15 cellular contexts compared by ENCODE assay signal in the genomic region with DNA sequence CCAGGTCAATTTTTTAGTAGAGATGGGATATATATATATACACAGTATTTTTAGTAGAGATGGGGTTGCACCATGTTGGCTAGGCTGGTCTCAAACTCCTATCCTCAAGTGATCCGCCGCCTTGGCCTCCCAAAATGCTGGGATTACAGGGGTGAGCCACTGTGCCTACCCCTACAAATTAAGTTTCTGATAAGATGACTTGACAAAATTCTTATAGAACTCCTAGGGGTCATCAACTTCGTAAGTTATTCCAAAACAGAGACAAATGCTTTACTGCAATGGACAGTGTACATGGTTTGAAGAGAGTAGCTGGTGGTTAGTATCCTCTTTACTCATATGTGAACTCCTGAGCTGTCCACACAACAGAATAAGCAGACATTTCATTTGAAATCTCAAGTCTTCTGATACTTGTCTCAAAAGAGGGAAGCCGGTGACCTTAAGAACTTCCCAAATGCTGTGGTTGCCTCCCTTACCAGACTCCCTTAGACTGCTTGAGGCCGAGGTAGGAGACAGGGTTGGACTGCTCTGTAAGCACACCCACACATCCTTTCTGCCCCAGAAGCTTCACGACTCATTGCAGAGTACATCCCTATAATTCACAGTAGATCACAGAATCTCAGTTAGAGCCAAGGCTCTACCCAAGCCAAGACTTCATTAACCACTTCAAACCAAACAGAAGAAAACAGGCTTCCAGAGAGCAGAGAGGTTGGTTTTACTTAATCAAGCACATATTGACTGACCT.
A peak's percentile ranks its signal among the peaks of the same experiment; 100 is the strongest.
DNase-seq lines count a peak whose midpoint lies in the region; ATAC-seq and TF ChIP-seq lines count a peak whose summit lies in the region.
"Had no signal": no experiment of that assay in that cellular context is flagged by ENCODE, and none has a peak within 500 bp of the region (broad histone marks: within the 10 kb centered on the region; RNA-seq: fewer than 3 reads in every experiment).

No MANE protein-coding gene starts in this region.

- H3K4me1 Mint-ChIP-seq in nephron, result peaks cover 40% of the 10 kb centered on the region
- H3K4me1 Mint-ChIP-seq in activated CD4-positive, alpha-beta memory T cell treated with anti-CD3 and anti-CD28 coated beads, Interleukin-2, amount 10 ng/mL, durations not matched to agents 7 days and 5 days, result peaks cover 30% of the 10 kb centered on the region

- peak; percentile 51 for DNase-seq in EH (ENCODE audit: low read depth)
- DNase-seq in M059J (ENCODE audit: low read depth), result peak; percentile 40
- peak; percentile 13 for DNase-seq in adipocyte (ENCODE audit: low read depth)
- no peak for DNase-seq in activated CD4-positive, alpha-beta memory T cell treated with anti-CD3 and anti-CD28 coated beads, Interleukin-2, amount 10 ng/mL, durations not matched to agents 7 days and 5 days
- DNase-seq: activated naive CD4-positive, alpha-beta T cell treated with Interleukin-2 at 50 U/mL for 16 hours; CD4-positive, CD25-positive, alpha-beta regulatory T cell; EL; heart right ventricle; kidney; thyroid gland had no signal

- H3K27ac Mint-ChIP-seq in nephron, result peak overlapping the region in 2 of 3 experiments; percentile 57 to 75
- H3K27ac Mint-ChIP-seq in activated CD4-positive, alpha-beta memory T cell treated with anti-CD3 and anti-CD28 coated beads, Interleukin-2, amount 10 ng/mL, durations not matched to agents 7 days and 5 days, result no peak overlapping the region
- H3K27ac Mint-ChIP-seq: CD4-positive, CD25-positive, alpha-beta regulatory T cell had no signal

- H3K4me1 ChIP-seq in adipocyte (ENCODE audit: control insufficient read depth, insufficient read depth, low read length), result peaks cover 8% of the 10 kb centered on the region
- H3K4me1 ChIP-seq: prostate gland had no signal

- POLR2A ChIA-PET in activated CD4-positive, alpha-beta memory T cell treated with anti-CD3 and anti-CD28 coated beads, Interleukin-2, amount 10 ng/mL, durations not matched to agents 7 days and 5 days (lab: Charles Lee), result no interaction called here

- H3K36me3 Mint-ChIP-seq in nephron (ENCODE audit: low read depth), result no peaks in the 10 kb centered on the region
- peaks cover 4% of the 10 kb centered on the region for H3K36me3 Mint-ChIP-seq in activated CD4-positive, alpha-beta memory T cell treated with anti-CD3 and anti-CD28 coated beads, Interleukin-2, amount 10 ng/mL, durations not matched to agents 7 days and 5 days (ENCODE audit: low read depth)
- H3K36me3 Mint-ChIP-seq: CD4-positive, CD25-positive, alpha-beta regulatory T cell had no signal

- no peak overlapping the region for H3K9ac ChIP-seq in adipocyte (ENCODE audit: low read length)

- H3K4me3 Mint-ChIP-seq in nephron, result no peak overlapping the region
- no peak overlapping the region for H3K4me3 Mint-ChIP-seq in activated CD4-positive, alpha-beta memory T cell treated with anti-CD3 and anti-CD28 coated beads, Interleukin-2, amount 10 ng/mL, durations not matched to agents 7 days and 5 days
- H3K4me3 Mint-ChIP-seq: CD4-positive, CD25-positive, alpha-beta regulatory T cell had no signal

- ATAC-seq in HG03442 (IDR thresholded peaks at IDR 0.05; ENCODE audit: unreplicated experiment) (no peak), HG02973 (IDR thresholded peaks at IDR 0.05; ENCODE audit: unreplicated experiment) (no peak), HG03108 (IDR thresholded peaks at IDR 0.05; ENCODE audit: unreplicated experiment) (no peak)

- H3K9me3 Mint-ChIP-seq in nephron, result no peaks in the 10 kb centered on the region
- H3K9me3 Mint-ChIP-seq in activated CD4-positive, alpha-beta memory T cell treated with anti-CD3 and anti-CD28 coated beads, Interleukin-2, amount 10 ng/mL, durations not matched to agents 7 days and 5 days, result no peaks in the 10 kb centered on the region
- H3K9me3 Mint-ChIP-seq: CD4-positive, CD25-positive, alpha-beta regulatory T cell had no signal

- no peaks in the 10 kb centered on the region for H3K36me3 ChIP-seq in adipocyte (ENCODE audit: control insufficient read depth, insufficient read depth, low read length, severe bottlenecking)
- H3K36me3 ChIP-seq: heart right ventricle, prostate gland, thyroid gland had no signal

- CTCF ChIA-PET in activated CD4-positive, alpha-beta memory T cell treated with anti-CD3 and anti-CD28 coated beads, Interleukin-2, amount 10 ng/mL, durations not matched to agents 7 days and 5 days (lab: Charles Lee), result no interaction called here

- no peak for TF ChIP-seq CTCF in nephron (IDR thresholded peaks at IDR 0.05; ENCODE audit: unreplicated experiment in 3 of 3)

- peaks cover 5% of the 10 kb centered on the region for H3K27me3 Mint-ChIP-seq in nephron (ENCODE audit: low read depth)
- no peaks in the 10 kb centered on the region for H3K27me3 Mint-ChIP-seq in activated CD4-positive, alpha-beta memory T cell treated with anti-CD3 and anti-CD28 coated beads, Interleukin-2, amount 10 ng/mL, durations not matched to agents 7 days and 5 days

- no peaks in the 10 kb centered on the region for H3K9me3 ChIP-seq in adipocyte (ENCODE audit: control insufficient read depth, low read length)
- H3K9me3 ChIP-seq: heart right ventricle, prostate gland, thyroid gland had no signal

- no peak overlapping the region for H3K4me3 ChIP-seq in adipocyte (ENCODE audit: low read length)
- H3K4me3 ChIP-seq: heart right ventricle, prostate gland, thyroid gland had no signal

- H3K27me3 ChIP-seq in adipocyte (replicated peaks; ENCODE audit: control insufficient read depth, insufficient read depth, low read length), result no peaks in the 10 kb centered on the region
- H3K27me3 ChIP-seq: heart right ventricle, thyroid gland had no signal
